In genomic region chr19:54096642-54097106, GRCh38 we compare ENCODE assay signal across 1 cellular context.
TF ChIP-seq lines count a peak whose summit lies in the region.

No MANE protein-coding gene starts in this region.

TF ChIP-seq in GM12878, 131 proteins besides CTCF, POLR2A, EP300 and RAD21:
- TF ChIP-seq NBN (IDR thresholded peaks at IDR 0.05) (0 out of 2 replicates have a peak, but pooled peaks have one; percentile 25), NR2F1 (conservative IDR thresholded peaks at IDR 0.05) (0 out of 2 replicates have a peak, but pooled peaks have one; percentile 37), ZNF24 (IDR thresholded peaks at IDR 0.05) (no peak), IKZF1 (conservative IDR thresholded peaks at IDR 0.05) (0 out of 2 replicates have a peak, but pooled peaks have one; percentile 18)
